ENCODE assay signal across 23 cellular contexts in genomic region chrX:123475068-123475724, GRCh38.
A peak's percentile ranks its signal among the peaks of the same experiment; 100 is the strongest.
DNase-seq lines count a peak whose midpoint lies in the region; ATAC-seq, FAIRE-seq and TF ChIP-seq lines count a peak whose summit lies in the region.
"Had no signal": no experiment of that assay in that cellular context is flagged by ENCODE, and none has a peak within 500 bp of the region (broad histone marks: within the 10 kb centered on the region; RNA-seq: fewer than 3 reads in every experiment).

No MANE protein-coding gene starts in this region.

- H3K79me2 ChIP-seq in mammary epithelial cell (ENCODE audit: insufficient read depth, low read length) = no peaks in the 10 kb centered on the region

- no peaks in the 10 kb centered on the region for H4K20me1 ChIP-seq in mammary epithelial cell (ENCODE audit: insufficient read depth, low read length)

- intact Hi-C loops in mammary epithelial cell (cut with micrococcal nuclease) = no loop called here

- peak; percentile 56 for FAIRE-seq in GM18507 (lab: Jason Lieb, UNC)

- 7% methylated on average over 2 of the region's 2 CpGs for WGBS in mammary epithelial cell (ENCODE audit: low coverage, missing lambda C conversion rate)

- dilution Hi-C loops in mammary epithelial cell (cut with HindIII; ENCODE audit: low sequenced_read_pairs) = no loop called here

- CTCF ChIA-PET in mammary epithelial cell (lab: Charles Lee; ENCODE audit: low non-redundant PET) = no interaction called here

- H2AFZ ChIP-seq in mammary epithelial cell (ENCODE audit: low read depth, low read length) = no peak overlapping the region
- H2AFZ ChIP-seq: PC-9 had no signal

- no peak for TF ChIP-seq CTCF in mammary epithelial cell (conservative IDR thresholded peaks at IDR 0.05 in 1 of 2, IDR thresholded peaks at IDR 0.05 in 1 of 2; ENCODE audit: extremely low read depth in 1 of 2, insufficient read depth in 1 of 2, low read depth in 1 of 2, low read length in 2 of 2)

- peak; percentile 57 for ATAC-seq in HG03064 (IDR thresholded peaks at IDR 0.05; ENCODE audit: low read depth, unreplicated experiment)
- ATAC-seq: left ventricle myocardium superior had no signal

- no peaks in the 10 kb centered on the region for H3K4me1 ChIP-seq in mammary epithelial cell (ENCODE audit: insufficient read depth, low read length)
- H3K4me1 ChIP-seq in rectal smooth muscle tissue (ENCODE audit: control insufficient read depth, insufficient read depth, low read length) = no peaks in the 10 kb centered on the region
- H3K4me1 ChIP-seq: esophagus squamous epithelium, upper lobe of left lung had no signal

- no peaks in the 10 kb centered on the region for H3K9me3 ChIP-seq in mammary epithelial cell (replicated peaks; ENCODE audit: insufficient read depth, low read length)
- H3K9me3 ChIP-seq: esophagus squamous epithelium, sigmoid colon, upper lobe of left lung had no signal

- H3K4me3 ChIP-seq in mammary epithelial cell (replicated peaks in 1 of 3; ENCODE audit: insufficient read depth in 1 of 3, low read depth in 2 of 3, low read length in 3 of 3) = no peak overlapping the region
- H3K4me3 ChIP-seq in rectal smooth muscle tissue (ENCODE audit: low read length) = no peak overlapping the region
- H3K4me3 ChIP-seq: esophagus squamous epithelium, PC-9, sigmoid colon, upper lobe of left lung had no signal

- BruUV-seq in mammary epithelial cell (replicated peaks; lab: Mats Ljungman, UMichigan) = no TSS peak

- DNase-seq in GM18507 (ENCODE audit: extremely low spot score, insufficient read length, low read depth) (no peak), mammary epithelial cell (peak; percentile 24), NCI-H510A treated with DMSO at 0.1 percent for 48 hours (lab: John Stamatoyannopoulos, UW) (no peak), nucleus accumbens (lab: John Stamatoyannopoulos, UW) (no peak), activated gamma-delta T cell treated with Interleukin-2 at 50 U/mL for 16 hours (no peak)
- no peak for DNase-seq in activated effector memory CD4-positive, alpha-beta T cell treated with Interleukin-2 at 50 U/mL for 16 hours
- DNase-seq: activated CD4-positive, alpha-beta memory T cell treated with anti-CD3 and anti-CD28 coated beads for 36 hours; activated naive CD4-positive, alpha-beta T cell treated with Interleukin-2 at 50 U/mL for 16 hours; anterior cingulate cortex; effector CD8-positive, alpha-beta T cell; esophagus squamous epithelium; left ventricle myocardium superior; NCI-H1092; NCI-H526; PC-9; SIG-M5; sigmoid colon; stimulated activated naive CD4-positive, alpha-beta T cell treated with Interleukin-2 at 50 U/mL for 16 hours; T-helper 2 cell; upper lobe of left lung had no signal

- H3K27me3 ChIP-seq in mammary epithelial cell (ENCODE audit: insufficient read depth, low read length) = no peaks in the 10 kb centered on the region
- H3K27me3 ChIP-seq in rectal smooth muscle tissue (ENCODE audit: control insufficient read depth, insufficient read depth, low read length) = no peaks in the 10 kb centered on the region
- H3K27me3 ChIP-seq: esophagus squamous epithelium, sigmoid colon, upper lobe of left lung had no signal

- no peaks in the 10 kb centered on the region for H3K36me3 ChIP-seq in mammary epithelial cell (ENCODE audit: insufficient read depth, low read length)
- no peaks in the 10 kb centered on the region for H3K36me3 ChIP-seq in rectal smooth muscle tissue (ENCODE audit: control insufficient read depth, insufficient read depth, low read length)
- H3K36me3 ChIP-seq: esophagus squamous epithelium, sigmoid colon, upper lobe of left lung had no signal

- in situ Hi-C loops in mammary epithelial cell (cut with MboI; ENCODE audit: low sequenced_read_pairs in 2 of 2) = no loop called here

- no peak overlapping the region for H3K4me2 ChIP-seq in mammary epithelial cell (ENCODE audit: insufficient read depth, low read depth, low read length)
- H3K4me2 ChIP-seq: KMS-11, PC-9 had no signal

- H3K27ac ChIP-seq in mammary epithelial cell (ENCODE audit: insufficient read depth, low read depth, low read length) (no peak overlapping the region), rectal smooth muscle tissue (ENCODE audit: low read depth, low read length) (peak overlapping the region; percentile 26)
- H3K27ac ChIP-seq: esophagus squamous epithelium, KMS-11, PC-9, upper lobe of left lung had no signal

- H3K9ac ChIP-seq in mammary epithelial cell (ENCODE audit: insufficient read depth, low read length) = no peak overlapping the region
- H3K9ac ChIP-seq in rectal smooth muscle tissue (ENCODE audit: low read length) = no peak overlapping the region
- H3K9ac ChIP-seq: KMS-11 had no signal
